ENCODE assay signal across 10 cellular contexts in genomic region chr6:111486921-111487320, GRCh38. TPM values are rescaled to one million over a fixed set of nuclear protein-coding genes. Genes with fewer than 3 reads are reported as not detected.
DNase-seq lines count a peak whose midpoint lies in the region; ATAC-seq lines count a peak whose summit lies in the region.
"Had no signal": no experiment of that assay in that cellular context is flagged by ENCODE, and none has a peak within 500 bp of the region (broad histone marks: within the 10 kb centered on the region; RNA-seq: fewer than 3 reads in every experiment).

No MANE protein-coding gene starts in this region.

- H2AK5ac ChIP-seq in mesenchymal stem cell (ENCODE audit: low read length, severe bottlenecking), result peak overlapping the region; percentile 35

- no peaks in the 10 kb centered on the region for H3K4me1 ChIP-seq in mesenchymal stem cell (ENCODE audit: control insufficient read depth, insufficient read depth, low read depth, low read length)

- DNase-seq in stimulated activated naive CD8-positive, alpha-beta T cell treated with anti-CD3 and anti-CD28 coated beads, Interleukin-15, Interleukin-2, amounts not matched to agents 100 U/mL and 50 U/mL, for 24 hours, result no peak
- peak; percentile 9 for DNase-seq in activated T-helper 1 cell treated with anti-CD3 and anti-CD28 coated beads, Interleukin-12 subunit alpha, Interleukin-12 subunit beta, Interleukin-2, Interleukin-4 antibody, amounts not matched to agents 30 ng/mL and 10 ng/mL and 1 ng/mL, durations not matched to agents 14 hours and 24 hours and 36 hours (ENCODE audit: low spot score)
- no peak for DNase-seq in mesenchymal stem cell
- DNase-seq in DMS53 treated with DMSO at 0.1 percent for 48 hours (lab: John Stamatoyannopoulos, UW; ENCODE audit: unreplicated experiment), result no peak
- DNase-seq in NCI-H2107 treated with DMSO at 0.1 percent for 48 hours (lab: John Stamatoyannopoulos, UW; ENCODE audit: unreplicated experiment), result no peak
- DNase-seq in HuH-7 (ENCODE audit: low spot score), result no peak
- DNase-seq: NCI-H510A treated with DMSO at 0.1 percent for 48 hours had no signal

- H3K36me3 ChIP-seq in mesenchymal stem cell (ENCODE audit: control insufficient read depth in 1 of 2, insufficient read depth in 2 of 2, low read depth in 1 of 2, low read length in 2 of 2), result peaks cover 4 to 17% of the 10 kb centered on the region in 2 experiments

- no peak overlapping the region for H3K14ac ChIP-seq in mesenchymal stem cell (ENCODE audit: low read length in 2 of 2)

- peaks cover 45% of the 10 kb centered on the region for H3K4me1 Mint-ChIP-seq in stimulated activated naive CD8-positive, alpha-beta T cell treated with anti-CD3 and anti-CD28 coated beads, Interleukin-15, Interleukin-2, amounts not matched to agents 100 ng/mL and 50 ng/mL, for 24 hours (ENCODE audit: low read depth)
- peaks cover 53% of the 10 kb centered on the region for H3K4me1 Mint-ChIP-seq in activated T-helper 1 cell treated with anti-CD3 and anti-CD28 coated beads, Interleukin-12 subunit alpha, Interleukin-12 subunit beta, Interleukin-2, Interleukin-4 antibody, amounts not matched to agents 30 ng/mL and 10 ng/mL and 1 ng/mL, durations not matched to agents 14 hours and 24 hours and 36 hours (ENCODE audit: low read depth)

- no peak overlapping the region for H2BK15ac ChIP-seq in mesenchymal stem cell (ENCODE audit: low read depth, poor library complexity, severe bottlenecking)

- intact Hi-C loops in activated T-helper 1 cell treated with anti-CD3 and anti-CD28 coated beads, Interleukin-12 subunit alpha, Interleukin-12 subunit beta, Interleukin-2, Interleukin-4 antibody, amounts not matched to agents 30 ng/mL and 10 ng/mL and 1 ng/mL, durations not matched to agents 14 hours and 24 hours and 36 hours (cut with micrococcal nuclease), result loop anchor here (1.0 to 2.0 kb wide), 6 partner anchors 36 to 672 kb away; partner anchors contain the start of genes CDK19, RPF2 and TRAF3IP2

- H2BK12ac ChIP-seq in mesenchymal stem cell (ENCODE audit: low read length in 2 of 2), result peak overlapping the region in 1 of 2 experiments; percentile 77

- H3K27me3 ChIP-seq in mesenchymal stem cell (ENCODE audit: control insufficient read depth in 1 of 2, insufficient read depth in 1 of 2, low read length in 2 of 2), result no peaks in the 10 kb centered on the region

- no peak overlapping the region for H3K4ac ChIP-seq in mesenchymal stem cell (ENCODE audit: low read depth in 1 of 2, low read length in 2 of 2)

- WGBS in mesenchymal stem cell, result 100% methylated on average over 1 of the region's 1 CpG

- no peak for ATAC-seq in stimulated activated naive CD8-positive, alpha-beta T cell treated with anti-CD3 and anti-CD28 coated beads, Interleukin-15, Interleukin-2, amounts not matched to agents 100 U/mL and 50 U/mL, for 24 hours
- no peak for ATAC-seq in GM19455 (IDR thresholded peaks at IDR 0.05; ENCODE audit: unreplicated experiment)

- H3K9me3 Mint-ChIP-seq in stimulated activated naive CD8-positive, alpha-beta T cell treated with anti-CD3 and anti-CD28 coated beads, Interleukin-15, Interleukin-2, amounts not matched to agents 100 ng/mL and 50 ng/mL, for 24 hours, result no peaks in the 10 kb centered on the region
- H3K9me3 Mint-ChIP-seq in activated T-helper 1 cell treated with anti-CD3 and anti-CD28 coated beads, Interleukin-12 subunit alpha, Interleukin-12 subunit beta, Interleukin-2, Interleukin-4 antibody, amounts not matched to agents 30 ng/mL and 10 ng/mL and 1 ng/mL, durations not matched to agents 14 hours and 24 hours and 36 hours, result peaks cover 5% of the 10 kb centered on the region

- no peaks in the 10 kb centered on the region for H3K9me3 ChIP-seq in mesenchymal stem cell (ENCODE audit: control insufficient read depth, low read length)

- H3K4me3 Mint-ChIP-seq in stimulated activated naive CD8-positive, alpha-beta T cell treated with anti-CD3 and anti-CD28 coated beads, Interleukin-15, Interleukin-2, amounts not matched to agents 100 ng/mL and 50 ng/mL, for 24 hours, result peak overlapping the region; percentile 21
- no peak overlapping the region for H3K4me3 Mint-ChIP-seq in activated T-helper 1 cell treated with anti-CD3 and anti-CD28 coated beads, Interleukin-12 subunit alpha, Interleukin-12 subunit beta, Interleukin-2, Interleukin-4 antibody, amounts not matched to agents 30 ng/mL and 10 ng/mL and 1 ng/mL, durations not matched to agents 14 hours and 24 hours and 36 hours

- peak overlapping the region; percentile 76 for H3K27ac Mint-ChIP-seq in stimulated activated naive CD8-positive, alpha-beta T cell treated with anti-CD3 and anti-CD28 coated beads, Interleukin-15, Interleukin-2, amounts not matched to agents 100 ng/mL and 50 ng/mL, for 24 hours
- peak overlapping the region; percentile 77 for H3K27ac Mint-ChIP-seq in activated T-helper 1 cell treated with anti-CD3 and anti-CD28 coated beads, Interleukin-12 subunit alpha, Interleukin-12 subunit beta, Interleukin-2, Interleukin-4 antibody, amounts not matched to agents 30 ng/mL and 10 ng/mL and 1 ng/mL, durations not matched to agents 14 hours and 24 hours and 36 hours

- H3K27me3 Mint-ChIP-seq in stimulated activated naive CD8-positive, alpha-beta T cell treated with anti-CD3 and anti-CD28 coated beads, Interleukin-15, Interleukin-2, amounts not matched to agents 100 ng/mL and 50 ng/mL, for 24 hours, result no peaks in the 10 kb centered on the region
- no peaks in the 10 kb centered on the region for H3K27me3 Mint-ChIP-seq in activated T-helper 1 cell treated with anti-CD3 and anti-CD28 coated beads, Interleukin-12 subunit alpha, Interleukin-12 subunit beta, Interleukin-2, Interleukin-4 antibody, amounts not matched to agents 30 ng/mL and 10 ng/mL and 1 ng/mL, durations not matched to agents 14 hours and 24 hours and 36 hours (ENCODE audit: insufficient read depth)

- H4K91ac ChIP-seq in mesenchymal stem cell (ENCODE audit: low read length), result peak overlapping the region; percentile 50

- no peak overlapping the region for H3K23ac ChIP-seq in mesenchymal stem cell (ENCODE audit: low read length in 2 of 2)

- H4K8ac ChIP-seq in mesenchymal stem cell (ENCODE audit: low read length), result peak overlapping the region; percentile 49

- no peak overlapping the region for H3K4me2 ChIP-seq in mesenchymal stem cell (ENCODE audit: low read length, poor library complexity, severe bottlenecking)

- H3K4me3 ChIP-seq in mesenchymal stem cell (ENCODE audit: insufficient read depth in 1 of 2, low read depth in 1 of 2, low read length in 2 of 2), result no peak overlapping the region

- H3K9ac ChIP-seq in mesenchymal stem cell (ENCODE audit: low read length), result no peak overlapping the region

- no peak overlapping the region for H2BK120ac ChIP-seq in mesenchymal stem cell (ENCODE audit: low read depth, low read length)

- peaks cover 17% of the 10 kb centered on the region for H3K79me1 ChIP-seq in mesenchymal stem cell (replicated peaks; ENCODE audit: low read length, poor library complexity, severe bottlenecking)

- H2AFZ ChIP-seq in mesenchymal stem cell (ENCODE audit: low read depth, low read length), result no peak overlapping the region

- H2BK5ac ChIP-seq in mesenchymal stem cell (ENCODE audit: low read depth, low read length, poor library complexity, severe bottlenecking), result no peak overlapping the region

- H3K36me3 Mint-ChIP-seq in stimulated activated naive CD8-positive, alpha-beta T cell treated with anti-CD3 and anti-CD28 coated beads, Interleukin-15, Interleukin-2, amounts not matched to agents 100 ng/mL and 50 ng/mL, for 24 hours (ENCODE audit: low read depth), result peaks cover 37% of the 10 kb centered on the region
- peaks cover 4% of the 10 kb centered on the region for H3K36me3 Mint-ChIP-seq in activated T-helper 1 cell treated with anti-CD3 and anti-CD28 coated beads, Interleukin-12 subunit alpha, Interleukin-12 subunit beta, Interleukin-2, Interleukin-4 antibody, amounts not matched to agents 30 ng/mL and 10 ng/mL and 1 ng/mL, durations not matched to agents 14 hours and 24 hours and 36 hours (ENCODE audit: low read depth)

- no peak overlapping the region for H3K27ac ChIP-seq in mesenchymal stem cell (ENCODE audit: low read length, poor library complexity, severe bottlenecking)
- H3K27ac ChIP-seq: epithelial cell of prostate had no signal

- no peak overlapping the region for H3K18ac ChIP-seq in mesenchymal stem cell (ENCODE audit: low read depth in 1 of 2, low read length in 2 of 2)

RNA-seq across cellular contexts. Expression of gene REV3L, which starts 3.9 kb away (rescaled TPM):
- 18.3 and 23.3 TPM in 2 replicates for total RNA-seq in activated T-helper 1 cell treated with anti-CD3 and anti-CD28 coated beads, Interleukin-12 subunit alpha, Interleukin-12 subunit beta, Interleukin-2, Interleukin-4 antibody, amounts not matched to agents 30 ng/mL and 10 ng/mL and 1 ng/mL, durations not matched to agents 14 hours and 24 hours and 36 hours
- polyA plus RNA-seq in mesenchymal stem cell (2013, experiment 1 of 2), result 7.5 TPM
- polyA plus RNA-seq in mesenchymal stem cell (2013, experiment 2 of 2), result 7.5 TPM
